In genomic region chr1:207268753-207269511, GRCh38 we compare ENCODE assay signal across 24 cellular contexts.
"Had no signal": no experiment of that assay in that cellular context is flagged by ENCODE, and none has a peak within 500 bp of the region (broad histone marks: within the 10 kb centered on the region; RNA-seq: fewer than 3 reads in every experiment).

No MANE protein-coding gene starts in this region.

- H3K4me3 ChIP-seq: SJSA1, SK-N-MC had no signal

- H3K36me3 Mint-ChIP-seq: IgD-negative memory B cell, T-cell had no signal

- H3K27me3 Mint-ChIP-seq: IgD-negative memory B cell, T-cell had no signal

- H3K4me1 ChIP-seq: SJSA1 had no signal

- H3K4me3 Mint-ChIP-seq: T-cell had no signal

- ATAC-seq: HepG2, T-cell had no signal

- DNase-seq: KBM-7, MV-4-11, NCI-H1048, NCI-H1105, NCI-H1417, NCI-H1436 treated with DMSO at 0.1 percent for 48 hours, NCI-H1694, NCI-H187 treated with DMSO at 0.1 percent for 48 hours, NCI-H2029 treated with DMSO at 0.1 percent for 48 hours, NCI-H2171 treated with DMSO at 0.1 percent for 48 hours, NCI-H345, NCI-H446 treated with DMSO at 0.1 percent for 48 hours, NCI-H510A treated with DMSO at 0.1 percent for 48 hours, NCI-H526, NCI-H774, Right ventricle myocardium superior, RPMI8226, SIG-M5, SW 1271, T-cell had no signal

- H3K27me3 ChIP-seq: SJSA1 had no signal

- H3K9me3 ChIP-seq: SJSA1 had no signal

- H3K36me3 ChIP-seq: SJSA1 had no signal

- H3K27ac ChIP-seq: SJSA1, SK-N-MC had no signal
